9 cellular contexts compared by ENCODE assay signal in the genomic region with DNA sequence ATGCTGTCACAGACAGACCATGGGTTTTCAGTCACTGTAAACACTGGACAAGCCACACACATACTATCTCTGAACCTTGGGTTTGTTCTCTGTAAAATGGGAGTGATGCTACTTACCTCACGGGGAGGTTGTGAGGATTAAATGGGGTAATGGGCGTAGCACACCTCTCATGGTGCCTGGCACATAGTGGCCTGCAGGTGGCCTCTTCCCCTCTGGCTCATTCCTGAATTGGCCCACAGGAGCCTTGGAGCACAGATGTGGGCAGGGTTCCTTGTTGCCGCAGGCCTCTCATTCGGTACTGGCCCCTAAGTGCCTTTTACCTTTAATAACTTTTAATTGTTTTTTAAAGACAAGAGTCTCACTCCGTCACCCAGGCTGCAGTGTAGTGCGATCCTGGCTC. TPM values are rescaled to one million over a fixed set of nuclear protein-coding genes. Genes with fewer than 3 reads are reported as not detected.
DNase-seq lines count a peak whose midpoint lies in the region; ATAC-seq and TF ChIP-seq lines count a peak whose summit lies in the region.
"Had no signal": no experiment of that assay in that cellular context is flagged by ENCODE, and none has a peak within 500 bp of the region (broad histone marks: within the 10 kb centered on the region; RNA-seq: fewer than 3 reads in every experiment).

No MANE protein-coding gene starts in this region.

- ATAC-seq in HCT116 (peak; percentile 86), WTC11 (peak; percentile 96), right lobe of liver (peak; percentile 18 to 41 (median 30)), GM18867 (IDR thresholded peaks at IDR 0.05; ENCODE audit: unreplicated experiment) (no peak)
- ATAC-seq: natural killer cell treated with Interleukin-12 subunit alpha and Interleukin-12 subunit beta and Interleukin-15 and Interleukin-18, amount 100 ng/mL, for 72 hours had no signal

- H3K4me1 ChIP-seq in HCT116 (ENCODE audit: control insufficient read depth in 1 of 2, insufficient read depth in 2 of 2, low read length in 2 of 2) (peaks cover 32 to 57% of the 10 kb centered on the region in 2 experiments), right lobe of liver (peaks cover 0 to 3% (median 0%) of the 10 kb centered on the region in 4 donors), spleen (peaks cover 7 to 73% (median 33%) of the 10 kb centered on the region in 6 donors)

- no peaks in the 10 kb centered on the region for H3K9me3 ChIP-seq in HCT116 (ENCODE audit: control insufficient read depth in 1 of 2, insufficient read depth in 1 of 2, low read depth in 1 of 2, low read length in 2 of 2)
- no peaks in the 10 kb centered on the region for H3K9me3 ChIP-seq in right lobe of liver
- H3K9me3 ChIP-seq in spleen, result no peaks in the 10 kb centered on the region

- no peak overlapping the region for H2AFZ ChIP-seq in HCT116 (ENCODE audit: low read depth, low read length, poor library complexity, severe bottlenecking)

- no peak for TF ChIP-seq POLR2A in HCT116 (IDR thresholded peaks at IDR 0.05; ENCODE audit: borderline replicate concordance, extremely low read depth, insufficient read depth, insufficient read length)
- no peak for TF ChIP-seq POLR2A in right lobe of liver (IDR thresholded peaks at IDR 0.05)
- no peak for TF ChIP-seq POLR2A in spleen (IDR thresholded peaks at IDR 0.05)

- no peak overlapping the region for H3K27ac Mint-ChIP-seq in WTC11
- H3K27ac Mint-ChIP-seq: natural killer cell treated with Interleukin-12 subunit alpha and Interleukin-12 subunit beta and Interleukin-15 and Interleukin-18, amount 100 ng/mL, for 72 hours had no signal

- DNase-seq in COLO668 (lab: John Stamatoyannopoulos, UW; ENCODE audit: unreplicated experiment) (peak; percentile 33), HCT116 (ENCODE audit: low read depth, low spot score) (peak; percentile 48), WTC11 (ENCODE audit: low spot score) (peak; percentile 60), right lobe of liver (no peak), amniotic stem cell (lab: John Stamatoyannopoulos, UW) (no peak), spleen (no peak), HK-2 (ENCODE audit: unreplicated experiment) (no peak)

- BruUV-seq in HCT116 (replicated peaks; lab: Mats Ljungman, UMichigan), result no TSS peak

- 89% methylated on average over 5 of the region's 6 CpGs for WGBS in right lobe of liver (ENCODE audit: insufficient coverage, low coverage, low lambda C conversion rate, missing lambda C conversion rate)
- WGBS in spleen, 5 donors, result 92 to 99% (median 96%) methylated on average over 6 of the region's 6 CpGs

- CTCF ChIA-PET in HCT116 (lab: Charles Lee), result interaction anchor here (0.8 to 2.0 kb wide), 6 partner anchors 12 to 159 kb away, joined by 3 to 10 read pairs (median 3); no protein-coding TSS in a partner anchor
- CTCF ChIA-PET in WTC11 (lab: Charles Lee), result interaction anchor here (1.0 to 2.3 kb wide), 8 partner anchors 9 to 159 kb away, joined by 3 to 8 read pairs (median 4); a partner anchor contains a TSS

- H3K4me1 Mint-ChIP-seq in WTC11, result peaks cover 9% of the 10 kb centered on the region

- H3K4me3 ChIP-seq in HCT116 (replicated peaks in 1 of 2; ENCODE audit: low read depth in 1 of 2, low read length in 2 of 2) (no peak overlapping the region), right lobe of liver (no peak overlapping the region), spleen (no peak overlapping the region)

- POLR2A ChIA-PET in HCT116 (lab: Charles Lee), result no interaction called here
- POLR2A ChIA-PET in WTC11 (lab: Charles Lee), result no interaction called here

- H3K27me3 Mint-ChIP-seq in WTC11 (ENCODE audit: low read depth), result peaks cover 12% of the 10 kb centered on the region; the same call in 1 of the 2 replicates

- TF ChIP-seq RAD21 in HCT116 (IDR thresholded peaks at IDR 0.05; ENCODE audit: low read depth), result peak; percentile 77

- H3K4me3 Mint-ChIP-seq in WTC11, result no peak overlapping the region
- H3K4me3 Mint-ChIP-seq: natural killer cell treated with Interleukin-12 subunit alpha and Interleukin-12 subunit beta and Interleukin-15 and Interleukin-18, amount 100 ng/mL, for 72 hours had no signal

- H3K9ac ChIP-seq in HCT116 (ENCODE audit: low read length), result no peak overlapping the region

- RAD21 ChIA-PET in HCT116 (lab: Charles Lee; ENCODE audit: low non-redundant PET in 1 of 2, low total read pairs in 2 of 2, uncharacterized antibody in 2 of 2, unreplicated experiment in 2 of 2), result no interaction called here

- no peaks in the 10 kb centered on the region for H3K9me2 ChIP-seq in HCT116 (ENCODE audit: insufficient read depth)

- H3K9me3 Mint-ChIP-seq in WTC11, result no peaks in the 10 kb centered on the region
- H3K9me3 Mint-ChIP-seq: natural killer cell treated with Interleukin-12 subunit alpha and Interleukin-12 subunit beta and Interleukin-15 and Interleukin-18, amount 100 ng/mL, for 72 hours had no signal

- H3K79me2 ChIP-seq in HCT116 (ENCODE audit: insufficient read depth, low read length), result peaks cover 7% of the 10 kb centered on the region; the same call in 1 of the 2 replicates

- TF ChIP-seq CTCF in HCT116 (IDR thresholded peaks at IDR 0.05 in 2 of 3, conservative IDR thresholded peaks at IDR 0.05 in 1 of 3; ENCODE audit: borderline replicate concordance in 1 of 3, insufficient read depth in 1 of 3, low read depth in 2 of 3, low read length in 2 of 3) (peak; percentile 55 to 82 (median 72); a peak in 5 of 6 replicates), WTC11 (IDR thresholded peaks at IDR 0.05) (peak; percentile 31), right lobe of liver (IDR thresholded peaks at IDR 0.05) (peak in 2 of 4 donors; percentile 23 to 36), spleen (IDR thresholded peaks at IDR 0.05 in 8 of 11, conservative IDR thresholded peaks at IDR 0.05 in 3 of 11) (peak in 2 of 11 experiments; percentile 13 to 21)

- no peak overlapping the region for H3K4me2 ChIP-seq in HCT116 (ENCODE audit: low read length)

- no peaks in the 10 kb centered on the region for H3K36me3 Mint-ChIP-seq in WTC11
- H3K36me3 Mint-ChIP-seq: natural killer cell treated with Interleukin-12 subunit alpha and Interleukin-12 subunit beta and Interleukin-15 and Interleukin-18, amount 100 ng/mL, for 72 hours had no signal

- H3K27me3 ChIP-seq in HCT116 (ENCODE audit: insufficient read depth, low read length), result no peaks in the 10 kb centered on the region
- no peaks in the 10 kb centered on the region for H3K27me3 ChIP-seq in right lobe of liver
- H3K27me3 ChIP-seq in spleen (replicated peaks in 1 of 7), result no peaks in the 10 kb centered on the region

- H3K36me3 ChIP-seq in HCT116 (ENCODE audit: control insufficient read depth in 1 of 2, insufficient read depth in 2 of 2, low read length in 2 of 2) (no peaks in the 10 kb centered on the region), right lobe of liver (no peaks in the 10 kb centered on the region), spleen (no peaks in the 10 kb centered on the region)

- H4K20me1 ChIP-seq in HCT116 (ENCODE audit: insufficient read depth), result no peaks in the 10 kb centered on the region

- H3K27ac ChIP-seq in HCT116 (ENCODE audit: low read depth, low read length) (no peak overlapping the region), right lobe of liver (no peak overlapping the region), spleen (no peak overlapping the region)

- intact Hi-C loops in HCT116 (cut with micrococcal nuclease) (loop anchor here (1.0 kb wide), 1 partner anchor 114 kb away; no protein-coding TSS in a partner anchor), right lobe of liver (cut with DNase I) (no loop called here), spleen (cut with DNase I; ENCODE audit: low total_unique reads) (no loop called here)

TF ChIP-seq in HCT116, 20 proteins besides CTCF, POLR2A, EP300 and RAD21 (continues in another document):
- TF ChIP-seq, protein P1, sequence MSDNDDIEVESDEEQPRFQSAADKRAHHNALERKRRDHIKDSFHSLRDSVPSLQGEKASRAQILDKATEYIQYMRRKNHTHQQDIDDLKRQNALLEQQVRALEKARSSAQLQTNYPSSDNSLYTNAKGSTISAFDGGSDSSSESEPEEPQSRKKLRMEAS (IDR thresholded peaks at IDR 0.05), result no peak
- no peak for TF ChIP-seq CEBPB (IDR thresholded peaks at IDR 0.05; ENCODE audit: low read depth)
- TF ChIP-seq EZH2phosphoT487 (IDR thresholded peaks at IDR 0.05; ENCODE audit: borderline replicate concordance), result no peak
- no peak for TF ChIP-seq SRF (IDR thresholded peaks at IDR 0.05; ENCODE audit: low read depth)

TF ChIP-seq in WTC11, 78 proteins besides CTCF, POLR2A, EP300 and RAD21:
- no peak for TF ChIP-seq ZNF138 (CRISPR knock-in tag; conservative IDR thresholded peaks at IDR 0.05)
- TF ChIP-seq RORB (CRISPR knock-in tag; IDR thresholded peaks at IDR 0.05), result no peak
- TF ChIP-seq, protein P2, sequence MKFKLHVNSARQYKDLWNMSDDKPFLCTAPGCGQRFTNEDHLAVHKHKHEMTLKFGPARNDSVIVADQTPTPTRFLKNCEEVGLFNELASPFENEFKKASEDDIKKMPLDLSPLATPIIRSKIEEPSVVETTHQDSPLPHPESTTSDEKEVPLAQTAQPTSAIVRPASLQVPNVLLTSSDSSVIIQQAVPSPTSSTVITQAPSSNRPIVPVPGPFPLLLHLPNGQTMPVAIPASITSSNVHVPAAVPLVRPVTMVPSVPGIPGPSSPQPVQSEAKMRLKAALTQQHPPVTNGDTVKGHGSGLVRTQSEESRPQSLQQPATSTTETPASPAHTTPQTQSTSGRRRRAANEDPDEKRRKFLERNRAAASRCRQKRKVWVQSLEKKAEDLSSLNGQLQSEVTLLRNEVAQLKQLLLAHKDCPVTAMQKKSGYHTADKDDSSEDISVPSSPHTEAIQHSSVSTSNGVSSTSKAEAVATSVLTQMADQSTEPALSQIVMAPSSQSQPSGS (CRISPR knock-in tag; IDR thresholded peaks at IDR 0.05; ENCODE audit: borderline replicate concordance, low read depth), result no peak
- no peak for TF ChIP-seq NFATC4 (CRISPR knock-in tag; IDR thresholded peaks at IDR 0.05)

RNA-seq across cellular contexts. Expression of a gene that starts 11.7 kb away (rescaled TPM):
- total RNA-seq in HCT116 (2021; ENCODE audit: unreplicated experiment) (37.4 TPM), WTC11 (2021) (2.2 to 3.1 TPM (median 2.6 TPM) in 3 replicates), right lobe of liver (10 to 100 TPM; 17.0 to 50.7 (median 35.9) TPM), spleen (10 to 100 TPM; 18.6 to 50.8 (median 36.4) TPM)
- polyA plus RNA-seq in HCT116 (2012), result 31.3 and 42.8 TPM in 2 replicates
- 1 to 10 TPM; 1.9 to 4.6 (median 2.2) TPM for polyA plus RNA-seq in spleen

Comparison
In these comparisons a context has a peak if more than half of its experiments do, and no peak if none do; other contexts are left out.
1. DNase-seq: peak in COLO668 (single experiment), HCT116 (single experiment) and WTC11 (single experiment); none in right lobe of liver (0 of 3), amniotic stem cell (single experiment), spleen (single experiment) and HK-2 (single experiment).